In the genomic region with DNA sequence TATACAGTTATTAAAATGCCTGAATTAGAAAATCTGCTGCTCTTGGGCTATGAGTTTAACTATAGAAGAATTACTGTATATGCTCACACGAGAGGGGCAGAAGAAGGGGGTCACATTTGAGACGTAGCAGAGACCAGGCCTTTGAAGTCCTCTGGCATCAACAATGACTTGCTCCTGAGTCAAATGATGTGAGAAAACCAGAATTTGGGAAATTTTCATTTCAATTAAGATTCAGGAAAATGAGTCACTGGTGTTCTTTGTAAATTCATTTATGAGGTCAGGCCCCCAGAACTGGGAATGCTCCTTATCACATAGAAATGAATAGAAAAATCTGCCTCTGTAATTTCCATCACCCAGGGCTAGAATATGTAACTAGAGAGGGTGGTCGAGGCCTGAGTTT, we compare ENCODE assay signal across 29 cellular contexts.
"Had no signal": no experiment of that assay in that cellular context is flagged by ENCODE, and none has a peak within 500 bp of the region (broad histone marks: within the 10 kb centered on the region; RNA-seq: fewer than 3 reads in every experiment).

No MANE protein-coding gene starts in this region.

- H3K9me3 Mint-ChIP-seq: activated CD8-positive, alpha-beta T cell treated with anti-CD3 and anti-CD28 coated beads for 36 hours; activated naive CD4-positive, alpha-beta T cell treated with anti-CD3 and anti-CD28 coated beads, Interleukin-2, amount 50 U/mL, for 72 hours; memory B cell; neural crest cell; stimulated activated effector memory CD8-positive, alpha-beta T cell treated with anti-CD3 and anti-CD28 coated beads, Interleukin-12 subunit alpha, Interleukin-12 subunit beta, amount 100 ng/mL, for 72 hours; stimulated activated naive CD8-positive, alpha-beta T cell treated with anti-CD3 and anti-CD28 coated beads, Interleukin-15, Interleukin-2, amounts not matched to agents 100 ng/mL and 50 ng/mL, for 24 hours; T-helper 2 cell treated with Interferon-gamma antibody and Interleukin-4, amounts not matched to agents 5 μg/mL and 100 μg/mL, for 36 hours had no signal

- H3K27ac ChIP-seq: brain microvascular endothelial cell, epithelial cell of prostate, esophagus squamous epithelium, heart right ventricle, pancreas, prostate gland, sigmoid colon, thyroid gland, upper lobe of left lung, vagina had no signal

- DNase-seq: activated CD4-positive, alpha-beta T cell treated with anti-CD3 and anti-CD28 coated beads, Interleukin-2, amount 50 U/mL, for 1 hour; activated CD8-positive, alpha-beta T cell treated with anti-CD3 and anti-CD28 coated beads for 36 hours; activated naive CD4-positive, alpha-beta T cell; anterior cingulate cortex; brain microvascular endothelial cell; cortex of kidney; esophagus squamous epithelium; foreskin melanocyte; heart right ventricle; naive thymus-derived CD8-positive, alpha-beta T cell; nucleus accumbens; pancreas; retina; sigmoid colon; small intestine; stimulated activated CD4-positive, alpha-beta T cell treated with anti-CD3 and anti-CD28 coated beads, Interleukin-4, amount 100 ng/mL, for 24 hours; substantia nigra; T-helper 1 cell; thyroid gland; upper lobe of left lung had no signal

- H3K36me3 ChIP-seq: prostate gland, thyroid gland had no signal

- H3K9me3 ChIP-seq: esophagus squamous epithelium, pancreas, prostate gland, sigmoid colon, thyroid gland, upper lobe of left lung, vagina had no signal

- H3K4me1 ChIP-seq: heart right ventricle, prostate gland, upper lobe of left lung had no signal

- H3K4me3 ChIP-seq: esophagus squamous epithelium, heart right ventricle, pancreas, prostate gland, sigmoid colon, thyroid gland, upper lobe of left lung, vagina had no signal

- H3K27ac Mint-ChIP-seq: activated CD8-positive, alpha-beta T cell treated with anti-CD3 and anti-CD28 coated beads for 36 hours; memory B cell; stimulated activated effector memory CD8-positive, alpha-beta T cell treated with anti-CD3 and anti-CD28 coated beads, Interleukin-12 subunit alpha, Interleukin-12 subunit beta, amount 100 ng/mL, for 72 hours; stimulated activated naive CD8-positive, alpha-beta T cell treated with anti-CD3 and anti-CD28 coated beads, Interleukin-15, Interleukin-2, amounts not matched to agents 100 ng/mL and 50 ng/mL, for 24 hours; T-helper 2 cell treated with Interferon-gamma antibody and Interleukin-4, amounts not matched to agents 5 μg/mL and 100 μg/mL, for 36 hours had no signal

- H3K27me3 ChIP-seq: brain microvascular endothelial cell, esophagus squamous epithelium, pancreas, sigmoid colon, thyroid gland, upper lobe of left lung, vagina had no signal

- ATAC-seq: heart right ventricle; naive thymus-derived CD8-positive, alpha-beta T cell had no signal

- H3K4me3 Mint-ChIP-seq: activated CD8-positive, alpha-beta T cell treated with anti-CD3 and anti-CD28 coated beads for 36 hours; memory B cell; naive thymus-derived CD8-positive, alpha-beta T cell; neural crest cell; stimulated activated effector memory CD8-positive, alpha-beta T cell treated with anti-CD3 and anti-CD28 coated beads, Interleukin-12 subunit alpha, Interleukin-12 subunit beta, amount 100 ng/mL, for 72 hours; stimulated activated naive CD8-positive, alpha-beta T cell treated with anti-CD3 and anti-CD28 coated beads, Interleukin-15, Interleukin-2, amounts not matched to agents 100 ng/mL and 50 ng/mL, for 24 hours; T-helper 2 cell treated with Interferon-gamma antibody and Interleukin-4, amounts not matched to agents 5 μg/mL and 100 μg/mL, for 36 hours had no signal

- H3K4me1 Mint-ChIP-seq: memory B cell had no signal
